ENCODE assay signal across 14 cellular contexts in genomic region chr1:41980872-41981653, GRCh38.
DNase-seq lines count a peak whose midpoint lies in the region; ATAC-seq, FAIRE-seq and TF ChIP-seq lines count a peak whose summit lies in the region.
"Had no signal": no experiment of that assay in that cellular context is flagged by ENCODE, and none has a peak within 500 bp of the region (broad histone marks: within the 10 kb centered on the region; RNA-seq: fewer than 3 reads in every experiment).

No MANE protein-coding gene starts in this region.

- H2BK120ac ChIP-seq in H1 (replicated peaks; ENCODE audit: low read depth, low read length): no peak overlapping the region

- no peak overlapping the region for H3K27ac Mint-ChIP-seq in progenitor cell of endocrine pancreas
- H3K27ac Mint-ChIP-seq: IgD-negative memory B cell; stimulated activated naive B cell treated with anti-CD40 and anti-IgM and Interleukin-4, amounts not matched to agents 10 μg/mL and 1 μg/mL and 100 μg/mL, for 72 hours had no signal

- FAIRE-seq in H1 (lab: Jason Lieb, UNC): no peak
- FAIRE-seq: frontal cortex had no signal

- no peak overlapping the region for H3K27ac ChIP-seq in DND-41 (ENCODE audit: low read length)
- H3K27ac ChIP-seq in Panc1 (ENCODE audit: low read length): peak overlapping the region; percentile 34
- no peak overlapping the region for H3K27ac ChIP-seq in H1 (ENCODE audit: low read depth, low read length)
- no peak overlapping the region for H3K27ac ChIP-seq in testis
- H3K27ac ChIP-seq: C4-2B had no signal

- no peak overlapping the region for H4K5ac ChIP-seq in H1 (ENCODE audit: insufficient read length, low read depth, low read length)

- H3K27me3 ChIP-seq in DND-41 (ENCODE audit: insufficient read depth, low read length, poor library complexity): no peaks in the 10 kb centered on the region
- no peaks in the 10 kb centered on the region for H3K27me3 ChIP-seq in Panc1 (ENCODE audit: control insufficient read depth, insufficient read depth, low read length)
- H3K27me3 ChIP-seq in H1 (replicated peaks in 1 of 4; ENCODE audit: control insufficient read depth in 3 of 4, extremely low read depth in 1 of 4, insufficient read depth in 3 of 4, low read length in 3 of 4): no peaks in the 10 kb centered on the region; a peak in 1 of 7 replicates
- no peaks in the 10 kb centered on the region for H3K27me3 ChIP-seq in testis

- peak overlapping the region; percentile 19 for H3K4ac ChIP-seq in H1 (replicated peaks; ENCODE audit: insufficient read length, low read depth, low read length)

- no peak overlapping the region for H3K14ac ChIP-seq in H1 (ENCODE audit: insufficient read length)

- H3K4me1 ChIP-seq in DND-41 (ENCODE audit: insufficient read depth, low read length): no peaks in the 10 kb centered on the region
- peaks cover 14% of the 10 kb centered on the region; the same call in 1 of the 2 replicates for H3K4me1 ChIP-seq in Panc1 (ENCODE audit: control insufficient read depth, insufficient read depth, low read length)
- H3K4me1 ChIP-seq in H1 (replicated peaks in 1 of 4; ENCODE audit: control insufficient read depth in 3 of 4, insufficient read depth in 4 of 4, low read length in 3 of 4): peaks cover 0 to 7% (median 3%) of the 10 kb centered on the region in 4 experiments; a peak in 3 of 7 replicates
- H3K4me1 ChIP-seq in testis: no peaks in the 10 kb centered on the region

- H3K9ac ChIP-seq in DND-41 (ENCODE audit: low read depth, low read length) (no peak overlapping the region), H1 (replicated peaks in 1 of 4; ENCODE audit: extremely low read depth in 1 of 4, low read depth in 3 of 4, low read length in 3 of 4) (no peak overlapping the region)

- TF ChIP-seq CTCF in DND-41 (IDR thresholded peaks at IDR 0.05; ENCODE audit: borderline replicate concordance, extremely low read depth, low read length, poor library complexity, severe bottlenecking): no peak
- TF ChIP-seq CTCF in Panc1 (IDR thresholded peaks at IDR 0.05): no peak
- no peak for TF ChIP-seq CTCF in H1 (IDR thresholded peaks at IDR 0.05; ENCODE audit: control extremely low read depth in 1 of 3, insufficient read depth in 1 of 3, low read depth in 1 of 3, low read length in 3 of 3)
- TF ChIP-seq CTCF in testis (IDR thresholded peaks at IDR 0.05): no peak
- no peak for TF ChIP-seq CTCF in progenitor cell of endocrine pancreas (IDR thresholded peaks at IDR 0.05; ENCODE audit: unreplicated experiment)

- H3K36me3 Mint-ChIP-seq in progenitor cell of endocrine pancreas (ENCODE audit: insufficient read depth): no peaks in the 10 kb centered on the region
- H3K36me3 Mint-ChIP-seq: stimulated activated naive B cell treated with anti-CD40 and anti-IgM and Interleukin-4, amounts not matched to agents 10 μg/mL and 1 μg/mL and 100 μg/mL, for 72 hours had no signal

- peak overlapping the region; percentile 29 for H4K91ac ChIP-seq in H1 (replicated peaks; ENCODE audit: insufficient read length, low read length)

- H2BK12ac ChIP-seq in H1 (ENCODE audit: low read depth, low read length): peak overlapping the region; percentile 96; the same call in 1 of the 2 replicates

- intact Hi-C loops in Panc1 (cut with micrococcal nuclease; ENCODE audit: unreplicated experiment) (no loop called here), testis (cut with DNase I; ENCODE audit: low total_unique reads) (no loop called here)

- H4K20me1 ChIP-seq in DND-41 (ENCODE audit: insufficient read depth, low read length): peaks cover 3% of the 10 kb centered on the region; the same call in 1 of the 2 replicates
- H4K20me1 ChIP-seq in H1 (replicated peaks in 1 of 2; ENCODE audit: control insufficient read depth in 1 of 2, insufficient read depth in 2 of 2, low read length in 2 of 2): no peaks in the 10 kb centered on the region

- peak overlapping the region; percentile 68; the same call in 1 of the 2 replicates for H3K18ac ChIP-seq in H1 (ENCODE audit: extremely low read depth, low read length)

- CTCF ChIA-PET in Panc1 (lab: Charles Lee): no interaction called here
- CTCF ChIA-PET in H1 (lab: Charles Lee; ENCODE audit: partially characterized antibody): no interaction called here

- no TSS peak for BruUV-seq in Panc1 (replicated peaks; lab: Mats Ljungman, UMichigan)

- no peak overlapping the region for H2AK5ac ChIP-seq in H1 (ENCODE audit: low read depth, low read length)

- TF ChIP-seq RAD21 in H1 (IDR thresholded peaks at IDR 0.05 in 1 of 2, conservative IDR thresholded peaks at IDR 0.05 in 1 of 2; ENCODE audit: low read depth in 2 of 2, low read length in 2 of 2): no peak

- H3K4me1 Mint-ChIP-seq in progenitor cell of endocrine pancreas (ENCODE audit: low read depth): no peaks in the 10 kb centered on the region

- H3K4me2 ChIP-seq in DND-41 (ENCODE audit: insufficient read depth, low read length) (no peak overlapping the region), H1 (ENCODE audit: insufficient read depth in 1 of 2, low read depth in 2 of 2, low read length in 2 of 2) (peak overlapping the region in 1 of 2 experiments; percentile 47; a peak in 1 of 4 replicates)

- no peak for TF ChIP-seq POLR2A in H1 (IDR thresholded peaks at IDR 0.05; ENCODE audit: control extremely low read depth in 1 of 2, low read depth in 2 of 2, low read length in 2 of 2)
- TF ChIP-seq POLR2A in testis (IDR thresholded peaks at IDR 0.05): no peak

- 0 out of 2 replicates have a peak overlapping the region, but pooled peaks have one; percentile 24 for H2BK20ac ChIP-seq in H1 (ENCODE audit: low read length)

- peak; percentile 74 for ATAC-seq in DND-41 (ENCODE audit: insufficient read depth, low read depth)
- ATAC-seq in Panc1: peak; percentile 72; the same call in 1 of the 2 replicates

- in situ Hi-C loops in Panc1 (cut with HindIII; ENCODE audit: low pct_unique_long_range_greater_than_20kb, low sequenced_read_pairs): no loop called here

- POLR2A ChIA-PET in Panc1 (lab: Charles Lee) (no interaction called here), H1 (lab: Charles Lee; ENCODE audit: partially characterized antibody) (interaction anchor here (0.6 kb wide), 1 partner anchor 115 kb away, joined by 3 read pairs; no protein-coding TSS in a partner anchor)

- H3K23me2 ChIP-seq in H1 (ENCODE audit: low read depth, low read length): no peaks in the 10 kb centered on the region

- H4K8ac ChIP-seq in H1 (ENCODE audit: extremely low read depth, insufficient read depth, low read length): no peak overlapping the region; the same call in 1 of the 2 replicates

- H3K4me3 ChIP-seq in DND-41 (ENCODE audit: low read depth in 1 of 2, low read length in 2 of 2) (no peak overlapping the region), Panc1 (ENCODE audit: low read depth in 2 of 2, low read length in 2 of 2) (peak overlapping the region in 1 of 2 experiments; percentile 10; a peak in 1 of 4 replicates), H1 (ENCODE audit: extremely low read depth in 1 of 4, insufficient read depth in 2 of 4, low read depth in 3 of 4, low read length in 4 of 4) (no peak overlapping the region), testis (no peak overlapping the region)

- H3K79me2 ChIP-seq in DND-41 (ENCODE audit: insufficient read depth, low read length) (peaks cover 64% of the 10 kb centered on the region), H1 (ENCODE audit: control insufficient read depth in 1 of 2, insufficient read depth in 2 of 2, low read length in 2 of 2) (no peaks in the 10 kb centered on the region)

- TF ChIP-seq EP300 in H1 (IDR thresholded peaks at IDR 0.05; ENCODE audit: borderline replicate concordance in 1 of 2, low read depth in 2 of 2, low read length in 2 of 2): no peak

- H3K23ac ChIP-seq in H1 (ENCODE audit: insufficient read length): no peak overlapping the region

- no peaks in the 10 kb centered on the region for H3K79me1 ChIP-seq in H1 (ENCODE audit: low read depth, low read length)

- DNase-seq in A172 (ENCODE audit: low spot score) (peak; percentile 22), DND-41 (peak; percentile 32), Panc1 (ENCODE audit: low read depth, low spot score) (no peak), H1 (ENCODE audit: low read depth in 1 of 2, low spot score in 2 of 2) (peak in 1 of 2 experiments; percentile 46), testis (no peak), progenitor cell of endocrine pancreas (ENCODE audit: low spot score, unreplicated experiment) (no peak), hypothalamus (lab: John Stamatoyannopoulos, UW) (no peak), middle frontal gyrus (ENCODE audit: extremely low spot score, low spot score) (no peak)
- DNase-seq: nucleus accumbens; SHP77 treated with DMSO at 0.1 percent for 48 hours; stimulated activated naive B cell treated with anti-CD40 and anti-IgM and Interleukin-4, amounts not matched to agents 10 μg/mL and 1 μg/mL and 100 μg/mL, for 72 hours had no signal

- H3K36me3 ChIP-seq in DND-41 (ENCODE audit: insufficient read depth, low read length) (no peaks in the 10 kb centered on the region), Panc1 (ENCODE audit: control insufficient read depth, insufficient read depth, low read length) (no peaks in the 10 kb centered on the region), H1 (ENCODE audit: control insufficient read depth in 2 of 4, insufficient read depth in 4 of 4, low read length in 3 of 4) (no peaks in the 10 kb centered on the region), testis (ENCODE audit: low read depth, missing control alignments) (no peaks in the 10 kb centered on the region)

- H3K27me3 Mint-ChIP-seq in progenitor cell of endocrine pancreas: peaks cover 9% of the 10 kb centered on the region

- no peak overlapping the region for H3K56ac ChIP-seq in H1 (replicated peaks; ENCODE audit: insufficient read length, low read depth, low read length)

- H3K9me3 Mint-ChIP-seq in progenitor cell of endocrine pancreas (ENCODE audit: low read depth): no peaks in the 10 kb centered on the region
- H3K9me3 Mint-ChIP-seq: IgD-negative memory B cell; stimulated activated naive B cell treated with anti-CD40 and anti-IgM and Interleukin-4, amounts not matched to agents 10 μg/mL and 1 μg/mL and 100 μg/mL, for 72 hours had no signal

- H2BK5ac ChIP-seq in H1 (ENCODE audit: low read depth, low read length): 0 out of 2 replicates have a peak overlapping the region, but pooled peaks have one; percentile 72

- no peak overlapping the region for H2AFZ ChIP-seq in DND-41 (ENCODE audit: low read depth, low read length)
- H2AFZ ChIP-seq in H1 (ENCODE audit: low read length): peak overlapping the region; percentile 100

- H3K4me3 Mint-ChIP-seq in progenitor cell of endocrine pancreas (ENCODE audit: low read depth): no peak overlapping the region
- H3K4me3 Mint-ChIP-seq: stimulated activated naive B cell treated with anti-CD40 and anti-IgM and Interleukin-4, amounts not matched to agents 10 μg/mL and 1 μg/mL and 100 μg/mL, for 72 hours had no signal

- peak overlapping the region; percentile 19; the same call in 1 of the 2 replicates for H2BK15ac ChIP-seq in H1 (ENCODE audit: low read length)

- 77% methylated on average over 12 of the region's 12 CpGs; no CpG with 5 or more reads in 1 of the 2 experiments for WGBS in H1 (ENCODE audit: extremely low coverage in 1 of 2, insufficient coverage in 1 of 2, insufficient read length in 1 of 2, insufficient replicate concordance in 2 of 2, low coverage in 1 of 2, low lambda C conversion rate in 2 of 2, missing lambda C conversion rate in 1 of 2), 2 experiments
- WGBS in testis, 2 donors: 73 to 83% methylated on average over 12 of the region's 12 CpGs

- H3K9me3 ChIP-seq in DND-41 (ENCODE audit: insufficient read depth, low read length, severe bottlenecking) (no peaks in the 10 kb centered on the region), Panc1 (ENCODE audit: control insufficient read depth, insufficient read depth, low read depth, low read length) (no peaks in the 10 kb centered on the region), H1 (ENCODE audit: insufficient read depth in 2 of 2, low read depth in 1 of 2, low read length in 1 of 2) (no peaks in the 10 kb centered on the region), testis (no peaks in the 10 kb centered on the region)

Comparison
In these comparisons a context has a peak if more than half of its experiments do, and no peak if none do; other contexts are left out.
1. DNase-seq: peak in A172 (single experiment) and DND-41 (single experiment); none in Panc1 (single experiment), testis (single experiment), progenitor cell of endocrine pancreas (single experiment), hypothalamus (0 of 51) and middle frontal gyrus (single experiment).